In the genomic region with DNA sequence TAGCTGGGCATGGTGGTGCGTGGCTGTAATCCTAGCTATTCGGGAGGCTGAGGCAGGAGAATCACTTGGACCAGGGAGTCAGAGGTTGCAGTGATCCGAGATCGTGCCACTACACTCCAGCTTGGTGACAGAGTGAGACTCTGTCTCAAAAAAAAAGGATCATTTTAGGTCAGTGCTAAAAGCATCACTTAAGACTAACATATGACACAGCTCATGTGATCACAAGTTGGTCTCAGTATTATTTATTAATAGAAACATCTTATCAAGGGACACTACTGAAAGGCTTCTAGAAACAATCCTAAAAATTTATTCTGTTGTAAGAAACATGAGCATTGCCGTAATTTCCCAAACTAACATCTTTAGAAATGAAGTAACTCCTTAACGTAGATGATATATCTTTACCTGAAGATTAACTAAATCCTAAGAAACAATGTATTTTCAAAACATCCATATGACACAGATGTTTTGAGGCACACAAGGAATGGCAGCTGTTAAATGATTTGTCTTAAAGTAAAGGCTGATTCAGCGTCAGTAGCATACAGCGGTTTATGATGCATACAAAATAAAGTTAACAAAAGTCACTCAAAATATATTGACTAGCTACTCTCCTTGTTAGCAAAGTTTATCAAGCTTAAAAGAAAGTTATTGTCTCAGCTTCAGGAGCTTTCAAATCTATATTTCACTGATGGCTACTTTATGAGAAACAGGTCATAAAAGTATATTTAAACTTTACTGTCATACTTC, we compare ENCODE assay signal across 11 cellular contexts. TPM values are rescaled to one million over a fixed set of nuclear protein-coding genes. Genes with fewer than 3 reads are reported as not detected.
DNase-seq lines count a peak whose midpoint lies in the region; ATAC-seq, FAIRE-seq and TF ChIP-seq lines count a peak whose summit lies in the region.
"Had no signal": no experiment of that assay in that cellular context is flagged by ENCODE, and none has a peak within 500 bp of the region (broad histone marks: within the 10 kb centered on the region; RNA-seq: fewer than 3 reads in every experiment).

No MANE protein-coding gene starts in this region.

- H3K9me3 ChIP-seq in K562 (replicated peaks; ENCODE audit: control insufficient read depth, insufficient read depth, low read depth, low read length) (no peaks in the 10 kb centered on the region), muscle layer of duodenum (ENCODE audit: control insufficient read depth in 1 of 2, low read length in 2 of 2) (no peaks in the 10 kb centered on the region)

- no peaks in the 10 kb centered on the region for H3K9me1 ChIP-seq in K562 (ENCODE audit: control insufficient read depth, insufficient read depth, low read length)

- no peak for TF ChIP-seq POLR2A in K562 (conservative IDR thresholded peaks at IDR 0.05)

- TF ChIP-seq CTCF in K562 (IDR thresholded peaks at IDR 0.05 in 2 of 3, conservative IDR thresholded peaks at IDR 0.05 in 1 of 3; ENCODE audit: insufficient read depth in 2 of 3, low read depth in 1 of 3, low read length in 3 of 3): no peak

- WGBS in K562 (ENCODE audit: insufficient coverage, low coverage, missing lambda C conversion rate): 79% methylated on average over 8 of the region's 8 CpGs

- H3K36me3 ChIP-seq in ACC112 (ENCODE audit: insufficient read depth, low read length) (no peaks in the 10 kb centered on the region), K562 (ENCODE audit: control insufficient read depth, insufficient read depth, low read length) (no peaks in the 10 kb centered on the region), muscle layer of duodenum (ENCODE audit: control insufficient read depth in 1 of 2, insufficient read depth in 2 of 2, low read length in 2 of 2) (no peaks in the 10 kb centered on the region)

- H3K4me3 ChIP-seq in ACC112 (ENCODE audit: low read depth, low read length): no peak overlapping the region; the same call in 1 of the 2 replicates
- no peak overlapping the region for H3K4me3 ChIP-seq in K562
- peak overlapping the region; percentile 7 to 85 for H3K4me3 ChIP-seq in muscle layer of duodenum (ENCODE audit: low read depth in 1 of 2, low read length in 2 of 2)

- no peaks in the 10 kb centered on the region for H3K27me3 ChIP-seq in ACC112 (ENCODE audit: insufficient read depth, low read length)
- no peaks in the 10 kb centered on the region for H3K27me3 ChIP-seq in K562 (ENCODE audit: control insufficient read depth in 2 of 2, insufficient read depth in 2 of 2, low read length in 2 of 2)
- no peaks in the 10 kb centered on the region for H3K27me3 ChIP-seq in muscle layer of duodenum (ENCODE audit: low read depth, low read length)

- H3K79me2 ChIP-seq in ACC112 (ENCODE audit: control insufficient read depth, insufficient read depth, low read length, unreplicated experiment) (no peaks in the 10 kb centered on the region), K562 (ENCODE audit: control insufficient read depth, insufficient read depth, low read length) (peaks cover 48% of the 10 kb centered on the region)

- in situ Hi-C loops in K562 (cut with MboI): no loop called here

- intact Hi-C loops in K562 (cut with micrococcal nuclease) (loop anchor here (2.0 kb wide), 2 partner anchors 43 to 217 kb away; a partner anchor contains a TSS), left colon (cut with DNase I, micrococcal nuclease) (no loop called here)

- H4K20me1 ChIP-seq in K562 (replicated peaks; ENCODE audit: control insufficient read depth, insufficient read depth, low read length): no peaks in the 10 kb centered on the region

- no peak for TF ChIP-seq RAD21 in K562 (CRISPR knock-in tag; conservative IDR thresholded peaks at IDR 0.05 in 1 of 2, IDR thresholded peaks at IDR 0.05 in 1 of 2)

- POLR2A ChIA-PET in K562 (lab: Yijun Ruan, JAX): interaction anchor here (0.6 to 8.3 kb wide), 12 partner anchors 10 to 370 kb away, joined by 3 to 63 read pairs (median 3); no protein-coding TSS in a partner anchor

- no peak for TF ChIP-seq EP300 in K562 (IDR thresholded peaks at IDR 0.05; ENCODE audit: low read length)

- CTCF ChIA-PET in K562 (lab: Yijun Ruan, JAX; ENCODE audit: low intra/inter-chr PET ratio): no interaction called here

- no peak overlapping the region for H3K27ac ChIP-seq in ACC112 (ENCODE audit: low read depth, low read length)
- H3K27ac ChIP-seq in K562 (ENCODE audit: extremely low read depth, low read depth, low read length): no peak overlapping the region
- peak overlapping the region; percentile 10 for H3K27ac ChIP-seq in muscle layer of duodenum (ENCODE audit: low read length)

- no TSS peak for BruUV-seq in K562 (replicated peaks; lab: Mats Ljungman, UMichigan)

- DNase-seq in HCEC 1CT (peak; percentile 64), K562 (ENCODE audit: extremely low read depth in 1 of 4, low spot score in 3 of 4) (no peak), left colon (no peak), iPS-NIHi7 (ENCODE audit: extremely low spot score) (no peak), MV-4-11 (lab: John Stamatoyannopoulos, UW) (no peak)
- DNase-seq: activated CD4-positive, alpha-beta T cell treated with anti-CD3 and anti-CD28 coated beads for 1 hour; NCI-H446; stimulated activated CD4-positive, alpha-beta T cell treated with anti-CD3 and anti-CD28 coated beads, Interleukin-1b, Interleukin-23, amount 100 ng/mL, for 48 hours had no signal

- H3K4me1 ChIP-seq in ACC112 (ENCODE audit: control insufficient read depth, insufficient read depth, low read length, unreplicated experiment): peaks cover 30% of the 10 kb centered on the region
- H3K4me1 ChIP-seq in K562 (replicated peaks in 1 of 2; ENCODE audit: control insufficient read depth in 2 of 2, insufficient read depth in 2 of 2, low read length in 2 of 2): peaks cover 13 to 18% of the 10 kb centered on the region in 2 experiments; a peak in 4 of 5 replicates
- peaks cover 0 to 10% of the 10 kb centered on the region in 2 donors for H3K4me1 ChIP-seq in muscle layer of duodenum (ENCODE audit: control insufficient read depth in 1 of 2, insufficient read depth in 2 of 2, low read length in 2 of 2)

- H2AFZ ChIP-seq in ACC112 (ENCODE audit: low read length, unreplicated experiment) (peak overlapping the region; percentile 10), K562 (ENCODE audit: low read depth, low read length) (no peak overlapping the region)

- H3K9ac ChIP-seq in K562 (ENCODE audit: insufficient read depth in 1 of 2, low read depth in 2 of 2, low read length in 2 of 2): no peak overlapping the region

- ATAC-seq in K562: no peak
- no peak for ATAC-seq in left colon
- ATAC-seq in GM18861 (IDR thresholded peaks at IDR 0.05; ENCODE audit: unreplicated experiment): no peak

- peak; percentile 11 for FAIRE-seq in K562 (lab: Jason Lieb, UNC)

- H3K4me2 ChIP-seq in K562 (ENCODE audit: insufficient read depth, low read length): peak overlapping the region; percentile 97; the same call in 1 of the 2 replicates

TF ChIP-seq in K562, 482 proteins besides CTCF, POLR2A, EP300 and RAD21:
- TF ChIP-seq, protein P1, sequence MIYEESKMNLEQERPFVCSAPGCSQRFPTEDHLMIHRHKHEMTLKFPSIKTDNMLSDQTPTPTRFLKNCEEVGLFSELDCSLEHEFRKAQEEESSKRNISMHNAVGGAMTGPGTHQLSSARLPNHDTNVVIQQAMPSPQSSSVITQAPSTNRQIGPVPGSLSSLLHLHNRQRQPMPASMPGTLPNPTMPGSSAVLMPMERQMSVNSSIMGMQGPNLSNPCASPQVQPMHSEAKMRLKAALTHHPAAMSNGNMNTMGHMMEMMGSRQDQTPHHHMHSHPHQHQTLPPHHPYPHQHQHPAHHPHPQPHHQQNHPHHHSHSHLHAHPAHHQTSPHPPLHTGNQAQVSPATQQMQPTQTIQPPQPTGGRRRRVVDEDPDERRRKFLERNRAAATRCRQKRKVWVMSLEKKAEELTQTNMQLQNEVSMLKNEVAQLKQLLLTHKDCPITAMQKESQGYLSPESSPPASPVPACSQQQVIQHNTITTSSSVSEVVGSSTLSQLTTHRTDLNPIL (CRISPR knock-in tag; IDR thresholded peaks at IDR 0.05): 0 out of 2 replicates have a peak, but pooled peaks have one; percentile 20
- no peak for TF ChIP-seq POLR2AphosphoS2 (IDR thresholded peaks at IDR 0.05; ENCODE audit: low read length)
- TF ChIP-seq, protein P2, sequence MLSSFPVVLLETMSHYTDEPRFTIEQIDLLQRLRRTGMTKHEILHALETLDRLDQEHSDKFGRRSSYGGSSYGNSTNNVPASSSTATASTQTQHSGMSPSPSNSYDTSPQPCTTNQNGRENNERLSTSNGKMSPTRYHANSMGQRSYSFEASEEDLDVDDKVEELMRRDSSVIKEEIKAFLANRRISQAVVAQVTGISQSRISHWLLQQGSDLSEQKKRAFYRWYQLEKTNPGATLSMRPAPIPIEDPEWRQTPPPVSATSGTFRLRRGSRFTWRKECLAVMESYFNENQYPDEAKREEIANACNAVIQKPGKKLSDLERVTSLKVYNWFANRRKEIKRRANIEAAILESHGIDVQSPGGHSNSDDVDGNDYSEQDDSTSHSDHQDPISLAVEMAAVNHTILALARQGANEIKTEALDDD (IDR thresholded peaks at IDR 0.05): 0 out of 2 replicates have a peak, but pooled peaks have one; percentile 15
- TF ChIP-seq ZNF316 (IDR thresholded peaks at IDR 0.05): peak; percentile 34; the same call in 1 of the 2 replicates

RNA-seq across cellular contexts. Expression of a gene that starts 2.6 kb away (rescaled TPM):
- 5.4 and 20.3 TPM in 2 replicates for total RNA-seq in K562 (2011; cell fraction: chromatin; rRNA removed; ENCODE audit: low replicate concordance)
- 3.2 and 5.7 TPM in 2 replicates for total RNA-seq in K562 (2011; cell fraction: nucleolus; rRNA removed)
- total RNA-seq in K562 (2011; cell fraction: nucleoplasm; rRNA removed): 10.4 and 16.7 TPM in 2 replicates
- total RNA-seq in K562 (2014; rRNA removed) (16.2 and 17.8 TPM in 2 replicates), K562 (2014; rRNA removed; fragmentation: Illumina TruSeq; extraction: Trizol) (19.8 and 25.5 TPM in 2 replicates), K562 (2015; rRNA removed; fragmentation: Illumina TruSeq; extraction: Trizol) (15.3 and 15.9 TPM in 2 replicates), K562 (2021) (20.4 and 26.6 TPM in 2 replicates), left colon (10 to 100 TPM in 1 of 2 donors, 1 to 10 TPM in 1; 4.6 to 27.5 TPM)
- polyA plus RNA-seq in K562 (2011; rRNA removed) (1.5 and 2.6 TPM in 2 replicates), K562 (2014; fragmentation: Illumina TruSeq; extraction: Trizol) (19.3 and 20.3 TPM in 2 replicates), K562 (2014; fragmentation: Nextera tagmentation; extraction: Ambion mirVana) (1 to 10 TPM; 3.5 TPM), K562 (2014; rRNA removed) (12.4 and 16.2 TPM in 2 replicates)
- 0.73 and 1.7 TPM in 2 replicates for polyA plus RNA-seq in K562 (2011; cell fraction: cytosol; rRNA removed)
- polyA plus RNA-seq in K562 (2011; cell fraction: nucleus; rRNA removed): 2.3 and 4.7 TPM in 2 replicates
- polyA plus RNA-seq in K562 (2012): 12.0 and 48.0 TPM in 2 replicates
- 2.2 and 5.9 TPM in 2 replicates for polyA minus RNA-seq in K562 (2011; rRNA and poly(A)+ RNA removed)
- polyA minus RNA-seq in K562 (2011; cell fraction: cytosol; rRNA and poly(A)+ RNA removed): 1.3 and 2.1 TPM in 2 replicates
- 2.3 and 8.1 TPM in 2 replicates for polyA minus RNA-seq in K562 (2011; cell fraction: nucleus; rRNA and poly(A)+ RNA removed)

Comparison
In these comparisons a context has a peak if more than half of its experiments do, and no peak if none do; other contexts are left out.
1. H3K4me3 ChIP-seq: peak in muscle layer of duodenum (2 of 2); none in ACC112 (single experiment) and K562 (single experiment).